ENCODE assay signal across 8 cellular contexts in genomic region chr20:36605309-36606170, GRCh38. TPM values are rescaled to one million over a fixed set of nuclear protein-coding genes. Genes with fewer than 3 reads are reported as not detected.
DNase-seq lines count a peak whose midpoint lies in the region; ATAC-seq and TF ChIP-seq lines count a peak whose summit lies in the region.

A gene with protein sequence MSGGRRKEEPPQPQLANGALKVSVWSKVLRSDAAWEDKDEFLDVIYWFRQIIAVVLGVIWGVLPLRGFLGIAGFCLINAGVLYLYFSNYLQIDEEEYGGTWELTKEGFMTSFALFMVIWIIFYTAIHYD (plus strand): TSS chr20:36605779. CDS start chr20:36605952, 173 bp downstream.

- H3K27ac Mint-ChIP-seq in activated naive CD4-positive, alpha-beta T cell treated with anti-CD3 and anti-CD28 coated beads, Interleukin-2, amount 50 U/mL, for 72 hours = peak within 1 kb of the TSS; percentile 96 to 98

- H3K4me1 ChIP-seq in osteoblast (ENCODE audit: insufficient read depth, low read length) (peaks cover 17% of the 10 kb centered on the region), thymus (ENCODE audit: control insufficient read depth, insufficient read depth, low read length) (peaks cover 6% of the 10 kb centered on the region)

- H3K27ac ChIP-seq in osteoblast (ENCODE audit: low read depth, low read length) = peak within 1 kb of the TSS; percentile 73
- H3K27ac ChIP-seq in thymus (ENCODE audit: low read depth) = peak within 1 kb of the TSS; percentile 81

- H4K20me1 ChIP-seq in osteoblast (ENCODE audit: insufficient read depth, low read length) = peaks cover 21% of the 10 kb centered on the region

- CTCF ChIA-PET in GM10248 (lab: Yijun Ruan, JAX) = interaction anchor here (0.6 to 4.5 kb wide), 35 partner anchors 9 to 313 kb away, joined by 3 to 62 read pairs (median 4); partner anchors contain the start of genes DSN1, SLA2 and TGIF2

- peak within 1 kb of the TSS; percentile 98 for H3K4me2 ChIP-seq in osteoblast (ENCODE audit: insufficient read depth, low read length)

- H3K27me3 ChIP-seq in osteoblast (ENCODE audit: insufficient read depth, low read length) (no peaks in the 10 kb centered on the region), thymus (ENCODE audit: control insufficient read depth, insufficient read depth) (no peaks in the 10 kb centered on the region)

- ATAC-seq in HG02571 (IDR thresholded peaks at IDR 0.05; ENCODE audit: unreplicated experiment) = peak; percentile 87
- peak; percentile 99 for ATAC-seq in SK-N-SH treated with all-trans-retinoic acid at 6 μM for 48 hours
- ATAC-seq in activated naive CD4-positive, alpha-beta T cell treated with anti-CD3 and anti-CD28 coated beads, Interleukin-2, amount 50 U/mL, for 72 hours = peak; percentile 92 to 93

- TF ChIP-seq CTCF in GM10248 (IDR thresholded peaks at IDR 0.05; ENCODE audit: control extremely low read depth, extremely low read depth, low read depth, missing control alignments) = peak; percentile 96
- peak; percentile 96 for TF ChIP-seq CTCF in osteoblast (IDR thresholded peaks at IDR 0.05; ENCODE audit: extremely low read depth, low read depth, low read length)

- H3K36me3 Mint-ChIP-seq in activated naive CD4-positive, alpha-beta T cell treated with anti-CD3 and anti-CD28 coated beads, Interleukin-2, amount 50 U/mL, for 72 hours = peaks cover 20 to 26% of the 10 kb centered on the region in 2 donors

- peak within 1 kb of the TSS; percentile 93 for H3K4me3 ChIP-seq in osteoblast (ENCODE audit: insufficient read depth, low read length)
- peak within 1 kb of the TSS; percentile 70 for H3K4me3 ChIP-seq in thymus (ENCODE audit: low read length)

- WGBS in thymus = under 1% methylated on average over 93 of the region's 93 CpGs

- H3K36me3 ChIP-seq in osteoblast (ENCODE audit: insufficient read depth, low read length) (peaks cover 31% of the 10 kb centered on the region), thymus (ENCODE audit: control insufficient read depth, insufficient read depth) (peaks cover 26% of the 10 kb centered on the region)

- H3K9me3 ChIP-seq in osteoblast (ENCODE audit: low read depth, low read length) (no peaks in the 10 kb centered on the region), thymus (ENCODE audit: control insufficient read depth) (no peaks in the 10 kb centered on the region)

- H2AFZ ChIP-seq in osteoblast (ENCODE audit: low read length) = peak within 1 kb of the TSS; percentile 93

- POLR2A ChIA-PET in GM10248 (lab: Yijun Ruan, JAX) = interaction anchor here (0.6 to 2.8 kb wide), 6 partner anchors 11 to 304 kb away, joined by 3 to 24 read pairs (median 4); no protein-coding TSS in a partner anchor

- peaks cover 38% of the 10 kb centered on the region for H3K79me2 ChIP-seq in osteoblast (ENCODE audit: insufficient read depth, low read length)

- DNase-seq in GM10248 (ENCODE audit: extremely low spot score) = peak; percentile 95
- peak; percentile 90 for DNase-seq in NCI-H1048 (lab: John Stamatoyannopoulos, UW)
- DNase-seq in activated naive CD4-positive, alpha-beta T cell treated with anti-CD3 and anti-CD28 coated beads, Interleukin-2, amount 50 U/mL, for 72 hours (ENCODE audit: low spot score in 2 of 2) = peak; percentile 99 to 100
- peak; percentile 100 for DNase-seq in glomerular visceral epithelial cell (ENCODE audit: extremely low spot score)
- peak; percentile 98 for DNase-seq in osteoblast (ENCODE audit: insufficient read length, low spot score, missing footprints)

- no peaks in the 10 kb centered on the region for H3K9me3 Mint-ChIP-seq in activated naive CD4-positive, alpha-beta T cell treated with anti-CD3 and anti-CD28 coated beads, Interleukin-2, amount 50 U/mL, for 72 hours

TF ChIP-seq in SK-N-SH treated with all-trans-retinoic acid at 6 μM for 48 hours, 23 proteins besides CTCF, POLR2A, EP300 and RAD21:
- TF ChIP-seq ZNF565 (CRISPR knock-in tag; conservative IDR thresholded peaks at IDR 0.05; ENCODE audit: low read depth) = 0 out of 2 replicates have a peak, but pooled peaks have one; percentile 46
- no peak for TF ChIP-seq CREB5 (CRISPR knock-in tag; IDR thresholded peaks at IDR 0.05; ENCODE audit: low read depth)

RNA-seq across cellular contexts. Expression of the gene that starts here (rescaled TPM):
- total RNA-seq in activated naive CD4-positive, alpha-beta T cell treated with anti-CD3 and anti-CD28 coated beads, Interleukin-2, amount 50 U/mL, for 72 hours = 100 to 1,000 TPM in 1 of 2 donors, 10 to 100 TPM in 1; 75.5 to 107 TPM
- total RNA-seq in osteoblast = 54.2 and 59.7 TPM in 2 replicates
- 103 TPM for polyA plus RNA-seq in thymus

Comparison
In these comparisons a context has a peak if more than half of its experiments do, and no peak if none do; other contexts are left out.
1. Peak in every context shown above with its lines: DNase-seq, ATAC-seq, H3K4me3 ChIP-seq and H3K27ac ChIP-seq.